ENCODE assay signal across 9 cellular contexts in genomic region chr1:111989531-111990025, GRCh38. TPM values are rescaled to one million over a fixed set of nuclear protein-coding genes. Genes with fewer than 3 reads are reported as not detected.
DNase-seq lines count a peak whose midpoint lies in the region; ATAC-seq and TF ChIP-seq lines count a peak whose summit lies in the region.
"Had no signal": no experiment of that assay in that cellular context is flagged by ENCODE, and none has a peak within 500 bp of the region (broad histone marks: within the 10 kb centered on the region; RNA-seq: fewer than 3 reads in every experiment).

KCND3 (minus strand) TSS chr1:111989668.

- POLR2A ChIA-PET in CD8-positive, alpha-beta T cell (lab: Charles Lee): no interaction called here

- no peaks in the 10 kb centered on the region for H3K36me3 Mint-ChIP-seq in CD8-positive, alpha-beta T cell

- no peaks in the 10 kb centered on the region for H3K9me3 ChIP-seq in CD8-positive, alpha-beta T cell (ENCODE audit: low read length)
- H3K9me3 ChIP-seq in body of pancreas (no peaks in the 10 kb centered on the region), iPS-18c (ENCODE audit: control insufficient read depth, insufficient read depth, low read length) (peaks cover 2% of the 10 kb centered on the region)

- no peaks in the 10 kb centered on the region for H3K36me3 ChIP-seq in CD8-positive, alpha-beta T cell (ENCODE audit: insufficient read depth, low read length)
- no peaks in the 10 kb centered on the region for H3K36me3 ChIP-seq in body of pancreas (replicated peaks in 1 of 2; ENCODE audit: insufficient read depth in 1 of 2, low read depth in 2 of 2)

- no peaks in the 10 kb centered on the region for H3K9me3 Mint-ChIP-seq in CD8-positive, alpha-beta T cell

- CTCF ChIA-PET in CD8-positive, alpha-beta T cell (lab: Charles Lee): no interaction called here

- H3K4me1 Mint-ChIP-seq in CD8-positive, alpha-beta T cell (ENCODE audit: low read depth): peaks cover 16% of the 10 kb centered on the region

- H3K27me3 ChIP-seq in CD8-positive, alpha-beta T cell (ENCODE audit: insufficient read depth, low read length): peaks cover 18% of the 10 kb centered on the region
- H3K27me3 ChIP-seq in body of pancreas: no peaks in the 10 kb centered on the region

- no peak for TF ChIP-seq POLR2A in body of pancreas (IDR thresholded peaks at IDR 0.05)

- ATAC-seq in CD8-positive, alpha-beta T cell: no peak
- ATAC-seq in body of pancreas: peak; percentile 46
- ATAC-seq in HG02852 (IDR thresholded peaks at IDR 0.05; ENCODE audit: unreplicated experiment): no peak
- ATAC-seq: K562 had no signal

- H3K27ac ChIP-seq in CD8-positive, alpha-beta T cell (ENCODE audit: low read depth, low read length): no peak within 1 kb of the TSS
- H3K27ac ChIP-seq in body of pancreas: peak within 1 kb of the TSS; percentile 21 to 83 (median 54)

- no peaks in the 10 kb centered on the region for H3K4me1 ChIP-seq in CD8-positive, alpha-beta T cell (ENCODE audit: insufficient read depth, low read length)
- H3K4me1 ChIP-seq in body of pancreas: peaks cover 38% of the 10 kb centered on the region

- H3K27me3 Mint-ChIP-seq in CD8-positive, alpha-beta T cell (ENCODE audit: low read depth): peaks cover 53% of the 10 kb centered on the region

- peak within 1 kb of the TSS; percentile 73 for H3K4me3 Mint-ChIP-seq in CD8-positive, alpha-beta T cell

- WGBS in body of pancreas, 2 donors: 0% methylated on average over 5 to 50 of the region's 83 CpGs

- intact Hi-C loops in CD8-positive, alpha-beta T cell (cut with DNase I, micrococcal nuclease): no loop called here
- intact Hi-C loops in body of pancreas (cut with DNase I): loop anchor here (10.0 kb wide), 1 partner anchor 195 kb away; no protein-coding TSS in a partner anchor

- TF ChIP-seq CTCF in CD8-positive, alpha-beta T cell (IDR thresholded peaks at IDR 0.05): no peak
- no peak for TF ChIP-seq CTCF in body of pancreas (IDR thresholded peaks at IDR 0.05)

- H3K4me3 ChIP-seq in CD8-positive, alpha-beta T cell (ENCODE audit: low read depth, low read length): no peak within 1 kb of the TSS
- H3K4me3 ChIP-seq in body of pancreas: peak within 1 kb of the TSS; percentile 47 to 58
- peak within 1 kb of the TSS; percentile 55 for H3K4me3 ChIP-seq in iPS-18c (ENCODE audit: insufficient read depth, low read depth, low read length)
- H3K4me3 ChIP-seq in skeletal muscle cell (ENCODE audit: low read depth, low read length): peak within 1 kb of the TSS; percentile 40
- H3K4me3 ChIP-seq: K562 had no signal

- no peak within 1 kb of the TSS for H3K27ac Mint-ChIP-seq in CD8-positive, alpha-beta T cell

- DNase-seq in CD8-positive, alpha-beta T cell: no peak
- DNase-seq in HuH-7.5 (ENCODE audit: low spot score): peak; percentile 58
- DNase-seq in body of pancreas: peak; percentile 36 to 53 (median 50)
- DNase-seq in skeletal muscle cell (ENCODE audit: low read depth): no peak
- no peak for DNase-seq in NCI-H510A (lab: John Stamatoyannopoulos, UW)
- DNase-seq in T-helper 9 cell: no peak

RNA-seq across cellular contexts. Expression of gene KCND3, which starts in this region (rescaled TPM):
- total RNA-seq in CD8-positive, alpha-beta T cell: not detected
- total RNA-seq in body of pancreas: 10 to 100 TPM in 1 of 2 donors, 1 to 10 TPM in 1; 7.6 to 15.0 TPM
- total RNA-seq: K562 had no signal

Comparison
In these comparisons a context has a peak if more than half of its experiments do, and no peak if none do; other contexts are left out.
1. RNA of gene KCND3 (total RNA-seq): 7.6 to 15.0 TPM in body of pancreas; not detected in CD8-positive, alpha-beta T cell; every median in the first group is over 4 times any median in the second.
2. DNase-seq: peak in HuH-7.5 (single experiment) and body of pancreas (4 of 4); none in CD8-positive, alpha-beta T cell (0 of 7), skeletal muscle cell (single experiment), NCI-H510A (single experiment) and T-helper 9 cell (single experiment).